Comparison of ENCODE assay signal across 8 cellular contexts in the genomic region with DNA sequence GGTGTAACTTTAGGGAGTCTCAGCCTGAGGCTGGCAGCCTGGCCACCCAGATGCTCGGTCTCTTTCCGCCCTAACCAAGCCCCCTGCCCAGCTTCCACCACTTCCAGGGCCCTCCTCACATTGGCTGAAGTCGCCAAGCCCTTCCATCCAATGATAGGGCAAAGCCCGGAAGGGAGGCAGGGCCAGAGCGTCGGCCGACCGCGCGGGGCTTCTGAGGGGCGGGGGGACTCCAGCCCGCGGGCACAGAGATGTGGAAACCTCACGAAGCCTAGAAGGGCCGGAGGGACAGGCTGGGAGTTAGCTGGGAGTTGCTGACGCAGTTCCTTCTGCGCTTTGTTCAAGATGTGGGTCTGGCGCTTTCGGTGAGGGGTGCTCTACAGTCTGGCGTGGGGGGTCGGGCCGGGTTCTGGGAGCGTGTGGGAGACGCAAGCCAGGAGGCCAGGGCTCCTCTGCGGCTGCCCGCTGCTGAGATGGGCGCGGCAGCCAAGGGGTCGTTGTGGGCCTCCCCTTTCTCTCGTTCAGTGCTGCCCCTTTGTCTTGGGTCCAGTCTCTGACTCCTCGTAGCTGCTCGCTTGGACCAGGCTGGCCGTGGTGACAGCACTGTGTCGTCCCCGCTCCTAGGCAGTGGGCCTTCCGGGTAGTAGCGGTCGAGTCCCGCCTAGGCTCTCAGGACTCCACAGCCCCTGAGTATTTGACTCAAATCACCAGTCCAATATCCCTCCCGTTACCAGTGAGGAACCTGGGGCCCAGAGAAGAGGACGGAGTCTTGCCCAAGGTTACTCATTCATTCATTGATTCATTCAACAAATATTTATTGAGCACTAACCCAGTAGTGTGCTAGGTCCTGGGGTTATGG. TPM values are rescaled to one million over a fixed set of nuclear protein-coding genes. Genes with fewer than 3 reads are reported as not detected.
DNase-seq lines count a peak whose midpoint lies in the region; ATAC-seq and TF ChIP-seq lines count a peak whose summit lies in the region.

A gene (plus strand): TSS at position 319 of the 856 bp plus-strand sequence. CDS start 9,230 bp downstream, outside the sequence.

- peaks cover 19% of the 10 kb centered on the region for H3K9me3 Mint-ChIP-seq in activated T-helper 2 cell treated with anti-CD3 and anti-CD28 coated beads, Interferon-gamma antibody, Interleukin-2, Interleukin-4, amounts not matched to agents 10 μg/mL and 5 μg/mL and 100 μg/mL, durations not matched to agents 14 hours and 24 hours and 36 hours

- no peak within 1 kb of the TSS for H3K27ac Mint-ChIP-seq in activated T-helper 2 cell treated with anti-CD3 and anti-CD28 coated beads, Interferon-gamma antibody, Interleukin-2, Interleukin-4, amounts not matched to agents 10 μg/mL and 5 μg/mL and 100 μg/mL, durations not matched to agents 14 hours and 24 hours and 36 hours

- 2 to 3% methylated on average over 41 of the region's 41 CpGs for WGBS in sigmoid colon, 2 donors

- CTCF ChIA-PET in GM10248 (lab: Yijun Ruan, JAX), result no interaction called here

- H3K9me3 ChIP-seq in sigmoid colon, result peaks cover 0 to 3% (median 0%) of the 10 kb centered on the region in 4 donors

- TF ChIP-seq EP300 in sigmoid colon (IDR thresholded peaks at IDR 0.05), result no peak

- ATAC-seq in HG02938 (IDR thresholded peaks at IDR 0.05; ENCODE audit: unreplicated experiment), result peak; percentile 64

- H3K4me1 ChIP-seq in sigmoid colon, result peaks cover 0 to 17% (median 9%) of the 10 kb centered on the region in 4 donors

- H3K36me3 Mint-ChIP-seq in activated T-helper 2 cell treated with anti-CD3 and anti-CD28 coated beads, Interferon-gamma antibody, Interleukin-2, Interleukin-4, amounts not matched to agents 10 μg/mL and 5 μg/mL and 100 μg/mL, durations not matched to agents 14 hours and 24 hours and 36 hours (ENCODE audit: low read depth), result no peaks in the 10 kb centered on the region

- intact Hi-C loops in sigmoid colon (cut with DNase I), result no loop called here
- intact Hi-C loops in activated T-helper 2 cell treated with anti-CD3 and anti-CD28 coated beads, Interferon-gamma antibody, Interleukin-2, Interleukin-4, amounts not matched to agents 10 μg/mL and 5 μg/mL and 100 μg/mL, durations not matched to agents 14 hours and 24 hours and 36 hours (cut with micrococcal nuclease), result no loop called here

- POLR2A ChIA-PET in GM10248 (lab: Yijun Ruan, JAX), result no interaction called here

- TF ChIP-seq POLR2A in sigmoid colon (IDR thresholded peaks at IDR 0.05), result peak; percentile 15 to 17

- H3K27me3 ChIP-seq in sigmoid colon, result peaks cover 0 to 13% (median 0%) of the 10 kb centered on the region in 3 donors

- H3K36me3 ChIP-seq in sigmoid colon, result peaks cover 0 to 33% (median 0%) of the 10 kb centered on the region in 4 donors

- peak within 1 kb of the TSS; percentile 72 to 81 (median 77) for H3K27ac ChIP-seq in sigmoid colon

- DNase-seq in GM10248 (ENCODE audit: extremely low spot score) (peak; percentile 72), NCI-H69 (lab: John Stamatoyannopoulos, UW) (peak; percentile 94), cerebellum (ENCODE audit: low spot score) (peak; percentile 94), iris pigment epithelial cell (ENCODE audit: low read depth) (peak; percentile 83), sigmoid colon (peak; percentile 84), HUDEP-2 (lab: John Stamatoyannopoulos, UW; ENCODE audit: unreplicated experiment in 76 of 76) (no peak)
- no peak for DNase-seq in activated T-helper 2 cell treated with anti-CD3 and anti-CD28 coated beads, Interferon-gamma antibody, Interleukin-2, Interleukin-4, amounts not matched to agents 10 μg/mL and 5 μg/mL and 100 μg/mL, durations not matched to agents 14 hours and 24 hours and 36 hours (ENCODE audit: low spot score)

- no peaks in the 10 kb centered on the region for H3K4me1 Mint-ChIP-seq in activated T-helper 2 cell treated with anti-CD3 and anti-CD28 coated beads, Interferon-gamma antibody, Interleukin-2, Interleukin-4, amounts not matched to agents 10 μg/mL and 5 μg/mL and 100 μg/mL, durations not matched to agents 14 hours and 24 hours and 36 hours (ENCODE audit: low read depth)

- peak within 1 kb of the TSS; percentile 60 to 84 (median 72) for H3K4me3 ChIP-seq in sigmoid colon

- no peak for TF ChIP-seq CTCF in GM10248 (IDR thresholded peaks at IDR 0.05; ENCODE audit: control extremely low read depth, extremely low read depth, low read depth, missing control alignments)
- no peak for TF ChIP-seq CTCF in sigmoid colon (IDR thresholded peaks at IDR 0.05)

- H3K4me3 Mint-ChIP-seq in activated T-helper 2 cell treated with anti-CD3 and anti-CD28 coated beads, Interferon-gamma antibody, Interleukin-2, Interleukin-4, amounts not matched to agents 10 μg/mL and 5 μg/mL and 100 μg/mL, durations not matched to agents 14 hours and 24 hours and 36 hours (ENCODE audit: low read depth), result no peak within 1 kb of the TSS

- H3K27me3 Mint-ChIP-seq in activated T-helper 2 cell treated with anti-CD3 and anti-CD28 coated beads, Interferon-gamma antibody, Interleukin-2, Interleukin-4, amounts not matched to agents 10 μg/mL and 5 μg/mL and 100 μg/mL, durations not matched to agents 14 hours and 24 hours and 36 hours (ENCODE audit: low read depth), result peaks cover 9% of the 10 kb centered on the region

RNA-seq across cellular contexts. Expression of the gene that starts here (rescaled TPM):
- total RNA-seq in cerebellum (18.8 TPM), sigmoid colon (1 to 10 TPM; 2.3 to 4.9 (median 3.3) TPM)
- under 1 TPM in 2 of 3 donors, not detected in 1; 0.60 to 0.73 TPM for polyA plus RNA-seq in sigmoid colon
- 0.07 and 0.32 TPM in 2 replicates for total RNA-seq in activated T-helper 2 cell treated with anti-CD3 and anti-CD28 coated beads, Interferon-gamma antibody, Interleukin-2, Interleukin-4, amounts not matched to agents 10 μg/mL and 5 μg/mL and 100 μg/mL, durations not matched to agents 14 hours and 24 hours and 36 hours

Comparison
In these comparisons a context has a peak if more than half of its experiments do, and no peak if none do; other contexts are left out.
1. DNase-seq: peak in GM10248 (single experiment), NCI-H69 (single experiment), cerebellum (single experiment), iris pigment epithelial cell (single experiment) and sigmoid colon (single experiment); none in HUDEP-2 (0 of 76) and activated T-helper 2 cell treated with anti-CD3 and anti-CD28 coated beads, Interferon-gamma antibody, Interleukin-2, Interleukin-4, amounts not matched to agents 10 μg/mL and 5 μg/mL and 100 μg/mL, durations not matched to agents 14 hours and 24 hours and 36 hours (single experiment).